In the genomic region with DNA sequence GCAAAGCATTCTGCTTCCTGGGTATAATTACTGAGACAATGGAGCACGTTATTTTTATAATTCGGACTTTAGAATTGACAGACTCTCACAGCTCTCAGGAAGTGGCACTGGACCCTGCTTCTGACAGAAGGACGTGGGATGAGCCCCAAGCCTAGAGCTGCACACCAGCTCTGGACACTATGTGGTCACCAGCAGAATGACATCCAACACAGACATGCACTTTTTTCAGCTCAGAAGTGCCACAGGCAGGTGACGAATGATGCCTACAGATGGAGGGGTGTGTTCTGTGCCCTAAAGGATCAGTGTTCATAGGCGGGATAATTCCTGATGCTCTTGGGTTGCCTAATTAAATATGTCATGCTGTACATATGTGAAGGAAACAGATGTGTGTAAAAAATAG, we compare ENCODE assay signal across 21 cellular contexts.
DNase-seq lines count a peak whose midpoint lies in the region; ATAC-seq lines count a peak whose summit lies in the region.
"Had no signal": no experiment of that assay in that cellular context is flagged by ENCODE, and none has a peak within 500 bp of the region (broad histone marks: within the 10 kb centered on the region; RNA-seq: fewer than 3 reads in every experiment).

No MANE protein-coding gene starts in this region.

- peaks cover 15% of the 10 kb centered on the region for H3K36me3 Mint-ChIP-seq in activated T-helper 2 cell treated with anti-CD3 and anti-CD28 coated beads, Interferon-gamma antibody, Interleukin-2, Interleukin-4, amounts not matched to agents 10 μg/mL and 5 μg/mL and 100 μg/mL, durations not matched to agents 14 hours and 24 hours and 36 hours (ENCODE audit: low read depth)

- DNase-seq in HT-29 (ENCODE audit: low spot score), result peak; percentile 7
- peak; percentile 87 for DNase-seq in NCI-H2171 treated with DMSO at 0.1 percent for 48 hours (lab: John Stamatoyannopoulos, UW)
- peak; percentile 6 for DNase-seq in activated T-helper 2 cell treated with anti-CD3 and anti-CD28 coated beads, Interferon-gamma antibody, Interleukin-2, Interleukin-4, amounts not matched to agents 10 μg/mL and 5 μg/mL and 100 μg/mL, durations not matched to agents 14 hours and 24 hours and 36 hours (ENCODE audit: low spot score)
- peak; percentile 42 for DNase-seq in posterior vena cava (ENCODE audit: low spot score)
- DNase-seq in NCI-H1092 treated with DMSO at 0.1 percent for 48 hours (lab: John Stamatoyannopoulos, UW), result no peak
- DNase-seq in stimulated activated naive CD8-positive, alpha-beta T cell treated with anti-CD3 and anti-CD28 coated beads, Interleukin-15, amount 100 ng/mL, for 72 hours, result no peak
- DNase-seq in activated CD8-positive, alpha-beta memory T cell treated with anti-CD3 and anti-CD28 coated beads for 24 hours, result no peak
- DNase-seq: ACHN; C1 segment of cervical spinal cord; CD8-positive, alpha-beta memory T cell; DMS79 treated with DMSO at 0.1 percent for 48 hours; Karpas-422; NCI-H1436; NCI-H2029 treated with DMSO at 0.1 percent for 48 hours; NCI-H226; NCI-H526 treated with DMSO at 0.1 percent for 48 hours; NK-92 treated with Interleukin-12 subunit alpha and Interleukin-12 subunit beta, amount 100 ng/mL, for 24 hours; SHP77; SK-N-SH; T-helper 1 cell had no signal

- intact Hi-C loops in activated T-helper 2 cell treated with anti-CD3 and anti-CD28 coated beads, Interferon-gamma antibody, Interleukin-2, Interleukin-4, amounts not matched to agents 10 μg/mL and 5 μg/mL and 100 μg/mL, durations not matched to agents 14 hours and 24 hours and 36 hours (cut with micrococcal nuclease), result no loop called here
- intact Hi-C loops in posterior vena cava (cut with DNase I), result no loop called here

- peaks cover 12% of the 10 kb centered on the region for H3K4me1 Mint-ChIP-seq in activated T-helper 2 cell treated with anti-CD3 and anti-CD28 coated beads, Interferon-gamma antibody, Interleukin-2, Interleukin-4, amounts not matched to agents 10 μg/mL and 5 μg/mL and 100 μg/mL, durations not matched to agents 14 hours and 24 hours and 36 hours (ENCODE audit: low read depth)
- H3K4me1 Mint-ChIP-seq in stimulated activated naive CD8-positive, alpha-beta T cell treated with anti-CD3 and anti-CD28 coated beads, Interleukin-15, amount 100 ng/mL, for 72 hours, result peaks cover 8% of the 10 kb centered on the region
- H3K4me1 Mint-ChIP-seq: CD8-positive, alpha-beta memory T cell had no signal

- no peaks in the 10 kb centered on the region for H3K9me3 Mint-ChIP-seq in activated T-helper 2 cell treated with anti-CD3 and anti-CD28 coated beads, Interferon-gamma antibody, Interleukin-2, Interleukin-4, amounts not matched to agents 10 μg/mL and 5 μg/mL and 100 μg/mL, durations not matched to agents 14 hours and 24 hours and 36 hours
- no peaks in the 10 kb centered on the region for H3K9me3 Mint-ChIP-seq in stimulated activated naive CD8-positive, alpha-beta T cell treated with anti-CD3 and anti-CD28 coated beads, Interleukin-15, amount 100 ng/mL, for 72 hours

- no peak overlapping the region for H3K4me3 Mint-ChIP-seq in activated T-helper 2 cell treated with anti-CD3 and anti-CD28 coated beads, Interferon-gamma antibody, Interleukin-2, Interleukin-4, amounts not matched to agents 10 μg/mL and 5 μg/mL and 100 μg/mL, durations not matched to agents 14 hours and 24 hours and 36 hours (ENCODE audit: low read depth)
- H3K4me3 Mint-ChIP-seq in stimulated activated naive CD8-positive, alpha-beta T cell treated with anti-CD3 and anti-CD28 coated beads, Interleukin-15, amount 100 ng/mL, for 72 hours, result no peak overlapping the region
- H3K4me3 Mint-ChIP-seq: CD8-positive, alpha-beta memory T cell had no signal

- H3K27me3 Mint-ChIP-seq in activated T-helper 2 cell treated with anti-CD3 and anti-CD28 coated beads, Interferon-gamma antibody, Interleukin-2, Interleukin-4, amounts not matched to agents 10 μg/mL and 5 μg/mL and 100 μg/mL, durations not matched to agents 14 hours and 24 hours and 36 hours (ENCODE audit: low read depth), result no peaks in the 10 kb centered on the region
- H3K27me3 Mint-ChIP-seq in stimulated activated naive CD8-positive, alpha-beta T cell treated with anti-CD3 and anti-CD28 coated beads, Interleukin-15, amount 100 ng/mL, for 72 hours, result no peaks in the 10 kb centered on the region

- no peak overlapping the region for H3K27ac Mint-ChIP-seq in activated T-helper 2 cell treated with anti-CD3 and anti-CD28 coated beads, Interferon-gamma antibody, Interleukin-2, Interleukin-4, amounts not matched to agents 10 μg/mL and 5 μg/mL and 100 μg/mL, durations not matched to agents 14 hours and 24 hours and 36 hours
- H3K27ac Mint-ChIP-seq in stimulated activated naive CD8-positive, alpha-beta T cell treated with anti-CD3 and anti-CD28 coated beads, Interleukin-15, amount 100 ng/mL, for 72 hours, result no peak overlapping the region
- H3K27ac Mint-ChIP-seq: CD8-positive, alpha-beta memory T cell had no signal

- ATAC-seq in stimulated activated naive CD8-positive, alpha-beta T cell treated with anti-CD3 and anti-CD28 coated beads, Interleukin-15, amount 100 ng/mL, for 72 hours, result no peak
- no peak for ATAC-seq in HG03432 (IDR thresholded peaks at IDR 0.05; ENCODE audit: unreplicated experiment)

Comparison
In these comparisons a context has a peak if more than half of its experiments do, and no peak if none do; other contexts are left out.
1. DNase-seq: peak in HT-29 (single experiment), NCI-H2171 treated with DMSO at 0.1 percent for 48 hours (single experiment), activated T-helper 2 cell treated with anti-CD3 and anti-CD28 coated beads, Interferon-gamma antibody, Interleukin-2, Interleukin-4, amounts not matched to agents 10 μg/mL and 5 μg/mL and 100 μg/mL, durations not matched to agents 14 hours and 24 hours and 36 hours (single experiment) and posterior vena cava (single experiment); none in NCI-H1092 treated with DMSO at 0.1 percent for 48 hours (single experiment), stimulated activated naive CD8-positive, alpha-beta T cell treated with anti-CD3 and anti-CD28 coated beads, Interleukin-15, amount 100 ng/mL, for 72 hours (0 of 2) and activated CD8-positive, alpha-beta memory T cell treated with anti-CD3 and anti-CD28 coated beads for 24 hours (single experiment).